In genomic region chr3:195156286-195156890, GRCh38 we compare ENCODE assay signal across 19 cellular contexts.
DNase-seq lines count a peak whose midpoint lies in the region; ATAC-seq, FAIRE-seq and TF ChIP-seq lines count a peak whose summit lies in the region.
"Had no signal": no experiment of that assay in that cellular context is flagged by ENCODE, and none has a peak within 500 bp of the region (broad histone marks: within the 10 kb centered on the region; RNA-seq: fewer than 3 reads in every experiment).

No MANE protein-coding gene starts in this region.

- no peak overlapping the region for H2BK15ac ChIP-seq in neuronal stem cell (ENCODE audit: low read length)

- intact Hi-C loops in left cardiac atrium (cut with DNase I) = loop anchor here in 1 of 2 donors (5.0 kb wide), 1 partner anchor 86 kb away; no protein-coding TSS in a partner anchor
- intact Hi-C loops in vagina (cut with DNase I) = no loop called here

- H3K27me3 ChIP-seq in right atrium auricular region = no peaks in the 10 kb centered on the region
- no peaks in the 10 kb centered on the region for H3K27me3 ChIP-seq in fibroblast of lung (ENCODE audit: control insufficient read depth, insufficient read depth, low read length)
- no peaks in the 10 kb centered on the region for H3K27me3 ChIP-seq in neuronal stem cell (ENCODE audit: control insufficient read depth in 3 of 3, insufficient read depth in 3 of 3, low read depth in 1 of 3, low read length in 3 of 3)
- no peaks in the 10 kb centered on the region for H3K27me3 ChIP-seq in vagina
- no peaks in the 10 kb centered on the region for H3K27me3 ChIP-seq in small intestine (ENCODE audit: control insufficient read depth in 2 of 2, insufficient read depth in 2 of 2, low read length in 2 of 2)

- H3K4me3 ChIP-seq in right atrium auricular region (no peak overlapping the region), fibroblast of lung (replicated peaks in 1 of 4; ENCODE audit: control extremely low read depth in 1 of 4, insufficient read depth in 1 of 4, low read depth in 3 of 4, low read length in 4 of 4) (no peak overlapping the region), neuronal stem cell (ENCODE audit: low read length in 2 of 2) (no peak overlapping the region), vagina (no peak overlapping the region), small intestine (ENCODE audit: low read depth in 1 of 2, low read length in 2 of 2) (no peak overlapping the region)

- no peaks in the 10 kb centered on the region for H3K79me2 ChIP-seq in fibroblast of lung (ENCODE audit: control insufficient read depth, insufficient read depth, low read length)

- no peak overlapping the region for H2BK12ac ChIP-seq in neuronal stem cell (ENCODE audit: low read length)

- H4K91ac ChIP-seq in neuronal stem cell (ENCODE audit: low read depth, low read length, poor library complexity) = no peak overlapping the region

- no peak overlapping the region for H3K4ac ChIP-seq in neuronal stem cell (ENCODE audit: low read length)

- H4K20me1 ChIP-seq in fibroblast of lung (ENCODE audit: control insufficient read depth, extremely low read depth, insufficient read depth, low read length) = no peaks in the 10 kb centered on the region

- H2AFZ ChIP-seq in fibroblast of lung (ENCODE audit: low read length) (no peak overlapping the region), neuronal stem cell (ENCODE audit: low read length) (no peak overlapping the region)

- no peak overlapping the region for H3K23ac ChIP-seq in neuronal stem cell (ENCODE audit: low read depth, low read length, poor library complexity)

- H3K14ac ChIP-seq in neuronal stem cell (ENCODE audit: low read length) = no peak overlapping the region

- H3K36me3 ChIP-seq in right atrium auricular region = no peaks in the 10 kb centered on the region
- peaks cover 1% of the 10 kb centered on the region for H3K36me3 ChIP-seq in fibroblast of lung (ENCODE audit: control insufficient read depth, insufficient read depth, low read length)
- peaks cover 0 to 19% of the 10 kb centered on the region in 2 donors for H3K36me3 ChIP-seq in neuronal stem cell (replicated peaks in 1 of 2; ENCODE audit: control insufficient read depth in 2 of 2, insufficient read depth in 2 of 2, low read length in 2 of 2)
- H3K36me3 ChIP-seq in vagina = no peaks in the 10 kb centered on the region
- no peaks in the 10 kb centered on the region for H3K36me3 ChIP-seq in small intestine (ENCODE audit: control insufficient read depth in 2 of 2, insufficient read depth in 2 of 2, low read length in 2 of 2)

- DNase-seq in right atrium auricular region (ENCODE audit: low spot score) (no peak), left cardiac atrium (no peak), fibroblast of lung (ENCODE audit: low read depth in 2 of 2) (no peak), neuronal stem cell (ENCODE audit: low spot score) (no peak), vagina (ENCODE audit: extremely low spot score in 2 of 2) (no peak), GM10248 (ENCODE audit: extremely low spot score) (no peak), small intestine (no peak)
- DNase-seq: activated CD4-positive, alpha-beta T cell treated with anti-CD3 and anti-CD28 coated beads, Interleukin-2, amount 50 U/mL, for 4 hours; activated naive CD8-positive, alpha-beta T cell treated with anti-CD3 and anti-CD28 coated beads, Interleukin-2, amount 50 U/mL, for 24 hours; CD8-positive, alpha-beta T cell; EL; kidney glomerular epithelial cell; NCI-H1694; NCI-H446 treated with DMSO at 0.1 percent for 48 hours; SK-N-SH; stimulated activated naive CD4-positive, alpha-beta T cell had no signal

- no CpG with 5 or more reads among the region's 20 CpGs for WGBS in neuronal stem cell (ENCODE audit: extremely low coverage in 2 of 2, insufficient read length in 2 of 2, insufficient replicate concordance in 1 of 2), 2 donors
- WGBS in small intestine, 3 donors = 87 to 94% (median 91%) methylated on average over 20 of the region's 20 CpGs

- H2BK120ac ChIP-seq in neuronal stem cell (ENCODE audit: low read depth, low read length) = no peak overlapping the region

- TF ChIP-seq POLR2A in vagina (IDR thresholded peaks at IDR 0.05) = no peak

- ATAC-seq in left cardiac atrium = no peak
- no peak for ATAC-seq in GM18520 (IDR thresholded peaks at IDR 0.05; ENCODE audit: unreplicated experiment)
- ATAC-seq: activated naive CD8-positive, alpha-beta T cell treated with anti-CD3 and anti-CD28 coated beads, Interleukin-2, amount 50 U/mL, for 24 hours; CD8-positive, alpha-beta T cell; natural killer cell treated with Interleukin-12 subunit alpha and Interleukin-12 subunit beta and Interleukin-15 and Interleukin-18, amount 100 ng/mL, for 72 hours had no signal

- no peak for TF ChIP-seq CTCF in right atrium auricular region (IDR thresholded peaks at IDR 0.05)
- no peak for TF ChIP-seq CTCF in fibroblast of lung (conservative IDR thresholded peaks at IDR 0.05 in 1 of 2, IDR thresholded peaks at IDR 0.05 in 1 of 2; ENCODE audit: low read depth in 1 of 2, low read length in 2 of 2)
- no peak for TF ChIP-seq CTCF in vagina (IDR thresholded peaks at IDR 0.05)
- TF ChIP-seq CTCF in GM10248 (IDR thresholded peaks at IDR 0.05; ENCODE audit: control extremely low read depth, extremely low read depth, low read depth, missing control alignments) = no peak

- H3K27ac ChIP-seq in right atrium auricular region (peak overlapping the region; percentile 25 to 77), fibroblast of lung (ENCODE audit: insufficient read depth, low read length) (peak overlapping the region; percentile 95), neuronal stem cell (replicated peaks; ENCODE audit: low read length) (no peak overlapping the region), vagina (peak overlapping the region; percentile 95), small intestine (ENCODE audit: low read depth in 1 of 2, low read length in 1 of 2) (no peak overlapping the region)
- H3K27ac ChIP-seq: HL-60 had no signal

- H3K9me3 ChIP-seq in right atrium auricular region = no peaks in the 10 kb centered on the region
- no peaks in the 10 kb centered on the region for H3K9me3 ChIP-seq in fibroblast of lung (ENCODE audit: control insufficient read depth, insufficient read depth, low read depth, low read length)
- H3K9me3 ChIP-seq in neuronal stem cell (replicated peaks in 1 of 2; ENCODE audit: control insufficient read depth in 2 of 2, insufficient read depth in 1 of 2, low read depth in 1 of 2, low read length in 2 of 2) = no peaks in the 10 kb centered on the region
- H3K9me3 ChIP-seq in vagina = no peaks in the 10 kb centered on the region
- H3K9me3 ChIP-seq in small intestine (ENCODE audit: control insufficient read depth, low read depth) = no peaks in the 10 kb centered on the region
- H3K9me3 ChIP-seq: SK-N-SH had no signal

- H2AK5ac ChIP-seq in neuronal stem cell (ENCODE audit: low read depth, low read length) = no peak overlapping the region

- FAIRE-seq in small intestine (lab: Jason Lieb, UNC) = no peak

- peak overlapping the region; percentile 40 for H3K18ac ChIP-seq in neuronal stem cell (ENCODE audit: low read length)

- POLR2A ChIA-PET in GM10248 (lab: Yijun Ruan, JAX) = no interaction called here

- H3K4me2 ChIP-seq in fibroblast of lung (ENCODE audit: extremely low read depth, insufficient read depth, low read length) = peak overlapping the region; percentile 13
- no peak overlapping the region for H3K4me2 ChIP-seq in neuronal stem cell (ENCODE audit: insufficient read depth, low read length, poor library complexity, severe bottlenecking)

- CTCF ChIA-PET in GM10248 (lab: Yijun Ruan, JAX) = interaction anchor here (1.4 kb wide), 2 partner anchors 11 to 32 kb away, joined by 3 read pairs; no protein-coding TSS in a partner anchor

- peaks cover 0 to 74% of the 10 kb centered on the region in 2 donors for H3K4me1 ChIP-seq in right atrium auricular region
- H3K4me1 ChIP-seq in fibroblast of lung (ENCODE audit: control insufficient read depth, extremely low read depth, insufficient read depth, low read length) = peaks cover 52% of the 10 kb centered on the region
- peaks cover 36 to 40% of the 10 kb centered on the region in 2 donors for H3K4me1 ChIP-seq in neuronal stem cell (ENCODE audit: control insufficient read depth in 2 of 2, insufficient read depth in 1 of 2, low read depth in 1 of 2, low read length in 2 of 2)
- H3K4me1 ChIP-seq in vagina = peaks cover 92% of the 10 kb centered on the region
- H3K4me1 ChIP-seq in small intestine (ENCODE audit: control insufficient read depth in 2 of 2, insufficient read depth in 1 of 2, low read depth in 1 of 2, low read length in 1 of 2) = peaks cover 6 to 18% of the 10 kb centered on the region in 2 donors

- no peaks in the 10 kb centered on the region for H3K79me1 ChIP-seq in neuronal stem cell (ENCODE audit: low read depth, low read length)

- H4K8ac ChIP-seq in neuronal stem cell (ENCODE audit: low read depth, low read length) = no peak overlapping the region

- H3K9ac ChIP-seq in fibroblast of lung (ENCODE audit: insufficient read depth, low read length) (no peak overlapping the region), neuronal stem cell (ENCODE audit: low read depth, low read length, poor library complexity) (no peak overlapping the region)
- H3K9ac ChIP-seq: SK-N-SH had no signal

- no peak overlapping the region for H2BK5ac ChIP-seq in neuronal stem cell (ENCODE audit: low read length)

Comparison
In these comparisons a context has a peak if more than half of its experiments do, and no peak if none do; other contexts are left out.
1. H3K27ac ChIP-seq: peak in right atrium auricular region (2 of 2), fibroblast of lung (single experiment) and vagina (single experiment); none in neuronal stem cell (single experiment) and small intestine (0 of 2).